8 cellular contexts compared by ENCODE assay signal in the genomic region with DNA sequence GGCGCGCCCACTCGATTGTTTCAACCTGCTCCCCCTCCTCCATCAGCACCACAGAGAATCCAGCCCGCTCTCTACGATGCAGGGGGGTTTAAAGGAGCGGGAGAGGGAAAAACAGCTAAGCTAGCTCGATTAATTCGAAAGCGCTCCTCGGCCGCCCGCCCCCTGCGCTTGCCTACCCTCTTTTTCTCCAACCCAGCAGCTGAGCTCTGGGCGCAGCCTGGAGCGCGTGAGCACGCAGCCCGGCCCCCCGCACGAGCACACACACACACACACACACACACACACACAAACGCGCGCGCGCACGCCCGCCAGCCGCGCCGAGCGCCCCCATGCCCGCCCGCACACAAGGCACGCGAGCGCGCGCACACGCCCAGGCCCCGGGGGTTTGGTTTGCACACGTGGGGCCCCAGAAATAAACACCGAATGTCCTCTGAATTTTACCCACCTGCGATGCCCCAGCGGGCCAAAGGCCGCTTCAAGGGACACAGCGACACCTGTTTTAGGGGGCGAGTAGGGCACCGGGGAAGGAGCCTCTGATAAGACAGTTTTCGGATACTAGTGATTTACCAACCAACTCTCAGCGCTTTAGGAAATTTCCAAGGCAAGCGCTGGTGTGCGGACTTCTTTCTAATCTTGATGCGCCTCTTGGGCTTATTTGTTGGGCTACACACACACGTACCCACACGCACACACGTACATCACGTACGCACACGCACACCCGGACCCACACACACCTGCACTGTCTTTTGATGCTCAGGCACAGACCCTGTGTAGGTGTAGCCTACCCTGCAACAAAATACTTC. TPM values are rescaled to one million over a fixed set of nuclear protein-coding genes. Genes with fewer than 3 reads are reported as not detected.
DNase-seq lines count a peak whose midpoint lies in the region; ATAC-seq and TF ChIP-seq lines count a peak whose summit lies in the region.

No MANE protein-coding gene starts in this region.

- H3K4me1 ChIP-seq in HEK293 (ENCODE audit: control insufficient read depth, insufficient read depth, low read length) (peaks cover 6% of the 10 kb centered on the region), OCI-LY7 (ENCODE audit: insufficient read depth, low read length, poor library complexity, severe bottlenecking) (peaks cover 29% of the 10 kb centered on the region)

- POLR2A ChIA-PET in HEK293 (lab: Yijun Ruan, JAX) = interaction anchor here (0.6 to 1.9 kb wide), 7 partner anchors 10 to 536 kb away, joined by 3 to 7 read pairs (median 4); no protein-coding TSS in a partner anchor
- POLR2A ChIA-PET in OCI-LY7 (lab: Charles Lee) = interaction anchor here (0.6 to 1.2 kb wide), 14 partner anchors 47 to 1280 kb away, joined by 3 to 7 read pairs (median 4); a partner anchor contains a TSS

- no TSS peak for BruUV-seq in OCI-LY7 (replicated peaks; lab: Mats Ljungman, UMichigan)

- H3K4me2 ChIP-seq in OCI-LY7 (ENCODE audit: low read length) = peak overlapping the region; percentile 98

- peak overlapping the region; percentile 64 for H3K4me3 ChIP-seq in HEK293 (ENCODE audit: low read depth, low read length)
- peak overlapping the region; percentile 73 for H3K4me3 ChIP-seq in OCI-LY7 (ENCODE audit: low read depth, low read length, poor library complexity, severe bottlenecking)
- H3K4me3 ChIP-seq in coronary artery = peak overlapping the region; percentile 69

- no peaks in the 10 kb centered on the region for H3K36me3 Mint-ChIP-seq in mesothelial cell of epicardium

- peak overlapping the region; percentile 52 for H3K4me3 Mint-ChIP-seq in mesothelial cell of epicardium

- H3K9me3 ChIP-seq in HEK293 (ENCODE audit: control insufficient read depth, insufficient read depth, low read depth, low read length) (no peaks in the 10 kb centered on the region), OCI-LY7 (ENCODE audit: low read length) (no peaks in the 10 kb centered on the region)

- no peaks in the 10 kb centered on the region for H4K20me1 ChIP-seq in OCI-LY7 (ENCODE audit: insufficient read depth, low read length)

- H3K27me3 Mint-ChIP-seq in mesothelial cell of epicardium (ENCODE audit: low read depth) = peaks cover 96% of the 10 kb centered on the region

- no peak overlapping the region for H3K27ac Mint-ChIP-seq in mesothelial cell of epicardium

- peaks cover 19% of the 10 kb centered on the region for H3K4me1 Mint-ChIP-seq in mesothelial cell of epicardium

- H2AFZ ChIP-seq in OCI-LY7 (ENCODE audit: low read length) = peak overlapping the region; percentile 95

- peak overlapping the region; percentile 78 for H3K27ac ChIP-seq in HEK293 (ENCODE audit: extremely low read depth, low read depth, low read length)
- peak overlapping the region; percentile 72 for H3K27ac ChIP-seq in OCI-LY7 (ENCODE audit: low read depth, low read length, poor library complexity, severe bottlenecking)
- H3K27ac ChIP-seq in coronary artery = peak overlapping the region in 1 of 2 donors; percentile 67

- intact Hi-C loops in OCI-LY7 (cut with micrococcal nuclease; ENCODE audit: unreplicated experiment) = loop anchor here (1.0 to 10.0 kb wide), 8 partner anchors 285 to 1230 kb away; a partner anchor contains a TSS

- CTCF ChIA-PET in HEK293 (lab: Yijun Ruan, JAX) = interaction anchor here (0.5 to 1.1 kb wide), 11 partner anchors 9 to 965 kb away, joined by 3 to 4 read pairs (median 3); no protein-coding TSS in a partner anchor
- CTCF ChIA-PET in OCI-LY7 (lab: Charles Lee; ENCODE audit: unreplicated experiment) = interaction anchor here (0.6 to 0.9 kb wide), 6 partner anchors 10 to 640 kb away, joined by 3 to 13 read pairs (median 3); no protein-coding TSS in a partner anchor

- H3K79me2 ChIP-seq in OCI-LY7 (ENCODE audit: insufficient read depth, low read depth, low read length) = no peaks in the 10 kb centered on the region

- H3K36me3 ChIP-seq in HEK293 (ENCODE audit: control insufficient read depth in 2 of 2, insufficient read depth in 1 of 2, low read length in 2 of 2) = no peaks in the 10 kb centered on the region; a peak in 1 of 3 replicates
- no peaks in the 10 kb centered on the region for H3K36me3 ChIP-seq in OCI-LY7 (ENCODE audit: insufficient read depth, low read length)

- TF ChIP-seq CTCF in HEK293 (tag by site-specific recombination; IDR thresholded peaks at IDR 0.05) = peak; percentile 58; the same call in 1 of the 2 replicates
- TF ChIP-seq CTCF in OCI-LY7 (conservative IDR thresholded peaks at IDR 0.05; ENCODE audit: low read length) = peak; percentile 80
- no peak for TF ChIP-seq CTCF in coronary artery (IDR thresholded peaks at IDR 0.05)
- TF ChIP-seq CTCF in mesothelial cell of epicardium (IDR thresholded peaks at IDR 0.05; ENCODE audit: unreplicated experiment) = no peak

- H3K9me3 Mint-ChIP-seq in mesothelial cell of epicardium = no peaks in the 10 kb centered on the region

- no peaks in the 10 kb centered on the region for H3K9me2 ChIP-seq in OCI-LY7 (ENCODE audit: insufficient read depth, low read length)

- DNase-seq in DMS 273 (lab: John Stamatoyannopoulos, UW; ENCODE audit: unreplicated experiment) (peak; percentile 90), OCI-LY7 (ENCODE audit: low spot score) (peak; percentile 89), coronary artery (ENCODE audit: low spot score) (no peak), mesothelial cell of epicardium (ENCODE audit: low spot score in 2 of 2, unreplicated experiment in 2 of 2) (no peak), kidney glomerular epithelial cell (lab: John Stamatoyannopoulos, UW) (no peak)

- no peak for ATAC-seq in HG03442 (IDR thresholded peaks at IDR 0.05; ENCODE audit: unreplicated experiment)
- no peak for ATAC-seq in GM21528 (IDR thresholded peaks at IDR 0.05; ENCODE audit: low FRiP score, unreplicated experiment)

TF ChIP-seq in HEK293, 187 proteins besides CTCF, POLR2A, EP300 and RAD21 (continues in another document):
- TF ChIP-seq ZNF140 (tag by site-specific recombination; IDR thresholded peaks at IDR 0.05) (no peak), KLF16 (tag by site-specific recombination; IDR thresholded peaks at IDR 0.05) (peak; percentile 34; the same call in 1 of the 2 replicates), ZNF155 (tag by site-specific recombination; IDR thresholded peaks at IDR 0.05) (no peak), ZNF112 (tag by site-specific recombination; IDR thresholded peaks at IDR 0.05) (no peak), ZNF677 (tag by site-specific recombination; IDR thresholded peaks at IDR 0.05) (no peak), ZNF791 (tag by site-specific recombination; IDR thresholded peaks at IDR 0.05) (no peak), ZNF248 (tag by site-specific recombination; IDR thresholded peaks at IDR 0.05) (no peak), IKZF3 (tag by site-specific recombination; IDR thresholded peaks at IDR 0.05) (no peak), ZNF596 (tag by site-specific recombination; IDR thresholded peaks at IDR 0.05) (peak; percentile 70; the same call in 1 of the 2 replicates), ZNF174 (tag by site-specific recombination; IDR thresholded peaks at IDR 0.05) (no peak), HOXC10 (CRISPR knock-in tag; IDR thresholded peaks at IDR 0.05) (no peak)
- TF ChIP-seq, protein P1, sequence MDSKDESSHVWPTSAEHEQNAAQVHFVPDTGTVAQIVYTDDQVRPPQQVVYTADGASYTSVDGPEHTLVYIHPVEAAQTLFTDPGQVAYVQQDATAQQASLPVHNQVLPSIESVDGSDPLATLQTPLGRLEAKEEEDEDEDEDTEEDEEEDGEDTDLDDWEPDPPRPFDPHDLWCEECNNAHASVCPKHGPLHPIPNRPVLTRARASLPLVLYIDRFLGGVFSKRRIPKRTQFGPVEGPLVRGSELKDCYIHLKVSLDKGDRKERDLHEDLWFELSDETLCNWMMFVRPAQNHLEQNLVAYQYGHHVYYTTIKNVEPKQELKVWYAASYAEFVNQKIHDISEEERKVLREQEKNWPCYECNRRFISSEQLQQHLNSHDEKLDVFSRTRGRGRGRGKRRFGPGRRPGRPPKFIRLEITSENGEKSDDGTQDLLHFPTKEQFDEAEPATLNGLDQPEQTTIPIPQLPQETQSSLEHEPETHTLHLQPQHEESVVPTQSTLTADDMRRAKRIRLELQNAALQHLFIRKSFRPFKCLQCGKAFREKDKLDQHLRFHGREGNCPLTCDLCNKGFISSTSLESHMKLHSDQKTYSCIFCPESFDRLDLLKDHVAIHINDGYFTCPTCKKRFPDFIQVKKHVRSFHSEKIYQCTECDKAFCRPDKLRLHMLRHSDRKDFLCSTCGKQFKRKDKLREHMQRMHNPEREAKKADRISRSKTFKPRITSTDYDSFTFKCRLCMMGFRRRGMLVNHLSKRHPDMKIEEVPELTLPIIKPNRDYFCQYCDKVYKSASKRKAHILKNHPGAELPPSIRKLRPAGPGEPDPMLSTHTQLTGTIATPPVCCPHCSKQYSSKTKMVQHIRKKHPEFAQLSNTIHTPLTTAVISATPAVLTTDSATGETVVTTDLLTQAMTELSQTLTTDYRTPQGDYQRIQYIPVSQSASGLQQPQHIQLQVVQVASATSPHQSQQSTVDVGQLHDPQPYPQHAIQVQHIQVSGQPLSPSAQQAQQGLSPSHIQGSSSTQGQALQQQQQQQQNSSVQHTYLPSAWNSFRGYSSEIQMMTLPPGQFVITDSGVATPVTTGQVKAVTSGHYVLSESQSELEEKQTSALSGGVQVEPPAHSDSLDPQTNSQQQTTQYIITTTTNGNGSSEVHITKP (tag by site-specific recombination; IDR thresholded peaks at IDR 0.05) = no peak
- TF ChIP-seq, protein P2, sequence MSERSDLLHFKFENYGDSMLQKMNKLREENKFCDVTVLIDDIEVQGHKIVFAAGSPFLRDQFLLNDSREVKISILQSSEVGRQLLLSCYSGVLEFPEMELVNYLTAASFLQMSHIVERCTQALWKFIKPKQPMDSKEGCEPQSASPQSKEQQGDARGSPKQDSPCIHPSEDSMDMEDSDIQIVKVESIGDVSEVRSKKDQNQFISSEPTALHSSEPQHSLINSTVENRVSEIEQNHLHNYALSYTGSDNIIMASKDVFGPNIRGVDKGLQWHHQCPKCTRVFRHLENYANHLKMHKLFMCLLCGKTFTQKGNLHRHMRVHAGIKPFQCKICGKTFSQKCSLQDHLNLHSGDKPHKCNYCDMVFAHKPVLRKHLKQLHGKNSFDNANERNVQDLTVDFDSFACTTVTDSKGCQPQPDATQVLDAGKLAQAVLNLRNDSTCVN (tag by site-specific recombination; optimal IDR thresholded peaks at IDR 0.05) = peak; percentile 99

RNA-seq across cellular contexts. Expression of a gene that starts 0.8 kb away (rescaled TPM):
- total RNA-seq in OCI-LY7 (2014; rRNA removed; shearing (Covaris generic)) = 5.6 and 6.4 TPM in 2 replicates
- total RNA-seq in OCI-LY7 (2022) (14.1 and 24.8 TPM in 2 replicates), mesothelial cell of epicardium (not detected in 3 replicates)

Comparison
In these comparisons a context has a peak if more than half of its experiments do, and no peak if none do; other contexts are left out.
1. DNase-seq: peak in DMS 273 (single experiment) and OCI-LY7 (single experiment); none in coronary artery (single experiment), mesothelial cell of epicardium (0 of 2) and kidney glomerular epithelial cell (single experiment).
2. CTCF ChIP-seq: peak in HEK293 (single experiment) and OCI-LY7 (single experiment); none in coronary artery (single experiment) and mesothelial cell of epicardium (single experiment).
3. Peak in every context shown above with its lines, with median percentiles within 50 percentile points of each other: H3K4me3 ChIP-seq.